Comparison of ENCODE assay signal across 8 cellular contexts in the genomic region with DNA sequence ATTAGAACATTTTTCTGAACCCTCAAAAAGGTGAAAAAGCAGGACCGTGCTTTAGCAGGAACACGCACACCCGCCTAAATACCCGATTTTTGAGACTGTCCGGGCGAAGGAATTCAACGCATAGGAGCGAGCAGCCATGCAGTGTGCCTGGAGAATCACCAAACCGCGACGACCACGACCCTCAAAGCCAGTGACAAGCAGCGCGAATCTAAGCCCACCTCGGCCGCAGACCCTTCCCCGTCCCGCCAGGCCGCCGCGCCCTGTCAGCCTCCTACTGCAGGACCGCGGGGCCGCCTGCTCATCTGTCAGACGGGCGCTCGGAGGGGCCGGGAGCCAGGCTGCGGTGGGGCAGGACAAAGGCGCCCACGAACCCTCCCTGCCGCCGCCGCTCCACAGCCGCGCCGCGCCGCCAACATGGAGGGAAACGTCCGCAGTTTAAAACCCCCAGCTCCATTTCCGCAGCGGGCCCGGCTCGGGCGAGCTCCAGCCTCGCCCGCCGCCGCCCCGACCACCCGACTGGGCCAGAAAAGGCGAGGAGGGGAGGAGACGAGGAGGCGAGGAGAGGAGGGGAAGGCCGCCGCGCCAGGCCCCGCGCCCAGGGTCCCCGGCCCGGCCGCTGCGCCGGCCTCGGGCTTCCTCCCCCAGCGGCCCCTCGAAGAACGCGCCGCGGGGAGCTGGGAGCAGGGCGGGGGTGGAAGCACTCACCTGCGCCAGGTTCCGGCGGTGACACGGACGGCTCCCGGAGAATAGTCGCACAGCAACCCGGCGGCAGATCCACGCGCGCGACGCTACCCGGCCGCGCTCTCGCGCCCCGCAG. TPM values are rescaled to one million over a fixed set of nuclear protein-coding genes. Genes with fewer than 3 reads are reported as not detected.
DNase-seq lines count a peak whose midpoint lies in the region; ATAC-seq and TF ChIP-seq lines count a peak whose summit lies in the region.

TSS of gene LBR (minus strand) at position 790 of the 817 bp plus-strand sequence. CDS start 3,963 bp downstream, outside the sequence.

- no peak for TF ChIP-seq RAD21 in neural cell (conservative IDR thresholded peaks at IDR 0.05)

- peak within 1 kb of the TSS; percentile 84 for H3K4me2 ChIP-seq in DND-41 (ENCODE audit: insufficient read depth, low read length)
- H3K4me2 ChIP-seq in neural cell (ENCODE audit: low read length) = peak within 1 kb of the TSS; percentile 100

- POLR2A ChIA-PET in activated CD8-positive, alpha-beta T cell treated with anti-CD3 and anti-CD28 coated beads, Interleukin-2, amount 10 ng/mL, durations not matched to agents 7 days and 5 days (lab: Charles Lee) = interaction anchor here (0.8 to 6.1 kb wide), 19 partner anchors 9 to 635 kb away, joined by 3 to 104 read pairs (median 7); partner anchors contain the start of genes H3-3A, SDE2 and SRP9

- H3F3A ChIP-seq in neural cell (ENCODE audit: insufficient read depth, low read length, poor library complexity, severe bottlenecking) = peaks cover 7% of the 10 kb centered on the region

- CTCF ChIA-PET in activated CD8-positive, alpha-beta T cell treated with anti-CD3 and anti-CD28 coated beads, Interleukin-2, amount 10 ng/mL, durations not matched to agents 7 days and 5 days (lab: Charles Lee) = interaction anchor here (0.8 to 10.6 kb wide), 6 partner anchors 16 to 350 kb away, joined by 3 to 139 read pairs (median 13); partner anchors contain the start of gene SRP9

- H3K27ac ChIP-seq in DND-41 (ENCODE audit: low read length) (peak within 1 kb of the TSS; percentile 100), neural cell (ENCODE audit: low read length) (peak within 1 kb of the TSS; percentile 92)

- peaks cover 36% of the 10 kb centered on the region for H3K36me3 Mint-ChIP-seq in activated CD8-positive, alpha-beta T cell treated with anti-CD3 and anti-CD28 coated beads, Interleukin-2, amount 10 ng/mL, durations not matched to agents 7 days and 5 days (ENCODE audit: low read depth)

- H2AFZ ChIP-seq in DND-41 (ENCODE audit: low read depth, low read length) (peak within 1 kb of the TSS; percentile 90), neural cell (ENCODE audit: low read depth, low read length) (peak within 1 kb of the TSS; percentile 89)

- peaks cover 43% of the 10 kb centered on the region for H3K4me1 ChIP-seq in DND-41 (ENCODE audit: insufficient read depth, low read length)

- no peaks in the 10 kb centered on the region for H3K27me3 ChIP-seq in DND-41 (ENCODE audit: insufficient read depth, low read length, poor library complexity)
- no peaks in the 10 kb centered on the region for H3K27me3 ChIP-seq in neural cell (ENCODE audit: insufficient read depth, low read depth, low read length)

- ATAC-seq in DND-41 (ENCODE audit: insufficient read depth, low read depth) = peak; percentile 44
- peak; percentile 10 for ATAC-seq in GM21360 (IDR thresholded peaks at IDR 0.05; ENCODE audit: unreplicated experiment)
- ATAC-seq in HG03565 (IDR thresholded peaks at IDR 0.05; ENCODE audit: unreplicated experiment) = peak; percentile 4
- peak; percentile 31 for ATAC-seq in activated CD8-positive, alpha-beta T cell treated with anti-CD3 and anti-CD28 coated beads, Interleukin-2, amount 10 ng/mL, durations not matched to agents 7 days and 5 days

- no peak for TF ChIP-seq CTCF in DND-41 (IDR thresholded peaks at IDR 0.05; ENCODE audit: borderline replicate concordance, extremely low read depth, low read length, poor library complexity, severe bottlenecking)
- no peak for TF ChIP-seq CTCF in fibroblast of the aortic adventitia (IDR thresholded peaks at IDR 0.05; ENCODE audit: insufficient read depth, low read length)
- TF ChIP-seq CTCF in neural cell (IDR thresholded peaks at IDR 0.05; ENCODE audit: poor library complexity, severe bottlenecking) = no peak

- H3K9me3 ChIP-seq in DND-41 (ENCODE audit: insufficient read depth, low read length, severe bottlenecking) (no peaks in the 10 kb centered on the region), neural cell (ENCODE audit: low read length) (no peaks in the 10 kb centered on the region)

- peak within 1 kb of the TSS; percentile 92 for H3K4me3 Mint-ChIP-seq in activated CD8-positive, alpha-beta T cell treated with anti-CD3 and anti-CD28 coated beads, Interleukin-2, amount 10 ng/mL, durations not matched to agents 7 days and 5 days

- H3K4me3 ChIP-seq in DND-41 (ENCODE audit: low read depth in 1 of 2, low read length in 2 of 2) (peak within 1 kb of the TSS; percentile 88 to 94), fibroblast of the aortic adventitia (ENCODE audit: low read depth, low read length) (peak within 1 kb of the TSS; percentile 89), neural cell (ENCODE audit: low read length) (peak within 1 kb of the TSS; percentile 95)

- TF ChIP-seq EP300 in neural cell (conservative IDR thresholded peaks at IDR 0.05; ENCODE audit: poor library complexity, severe bottlenecking) = no peak

- DNase-seq in DND-41 = peak; percentile 46
- peak; percentile 59 for DNase-seq in activated CD8-positive, alpha-beta T cell treated with anti-CD3 and anti-CD28 coated beads, Interleukin-2, amount 10 ng/mL, durations not matched to agents 7 days and 5 days
- DNase-seq in fibroblast of the aortic adventitia (ENCODE audit: low read depth) = peak; percentile 24
- no peak for DNase-seq in NCI-H345 (lab: John Stamatoyannopoulos, UW)
- no peak for DNase-seq in DMS114 treated with DMSO at 0.1 percent for 48 hours (lab: John Stamatoyannopoulos, UW; ENCODE audit: unreplicated experiment)

- peaks cover 59% of the 10 kb centered on the region for H3K79me2 ChIP-seq in DND-41 (ENCODE audit: insufficient read depth, low read length)
- peaks cover 47% of the 10 kb centered on the region for H3K79me2 ChIP-seq in neural cell (replicated peaks; ENCODE audit: insufficient read depth, low read length)

- H3K27me3 Mint-ChIP-seq in activated CD8-positive, alpha-beta T cell treated with anti-CD3 and anti-CD28 coated beads, Interleukin-2, amount 10 ng/mL, durations not matched to agents 7 days and 5 days (ENCODE audit: low read depth) = no peaks in the 10 kb centered on the region

- H4K20me1 ChIP-seq in DND-41 (ENCODE audit: insufficient read depth, low read length) (peaks cover 48% of the 10 kb centered on the region), neural cell (ENCODE audit: insufficient read depth) (peaks cover 35% of the 10 kb centered on the region)

- peaks cover 56% of the 10 kb centered on the region for H3K4me1 Mint-ChIP-seq in activated CD8-positive, alpha-beta T cell treated with anti-CD3 and anti-CD28 coated beads, Interleukin-2, amount 10 ng/mL, durations not matched to agents 7 days and 5 days (ENCODE audit: low read depth)

- H3K9me3 Mint-ChIP-seq in activated CD8-positive, alpha-beta T cell treated with anti-CD3 and anti-CD28 coated beads, Interleukin-2, amount 10 ng/mL, durations not matched to agents 7 days and 5 days (ENCODE audit: insufficient read depth) = no peaks in the 10 kb centered on the region

- peak within 1 kb of the TSS; percentile 95 for H3K27ac Mint-ChIP-seq in activated CD8-positive, alpha-beta T cell treated with anti-CD3 and anti-CD28 coated beads, Interleukin-2, amount 10 ng/mL, durations not matched to agents 7 days and 5 days

- H3K9ac ChIP-seq in DND-41 (ENCODE audit: low read depth, low read length) = peak within 1 kb of the TSS; percentile 99
- H3K9ac ChIP-seq in neural cell (ENCODE audit: low read length) = peak within 1 kb of the TSS; percentile 95

- H3K9me2 ChIP-seq in neural cell (ENCODE audit: insufficient read depth, low read length) = no peaks in the 10 kb centered on the region

- H3K36me3 ChIP-seq in DND-41 (ENCODE audit: insufficient read depth, low read length) (peaks cover 30% of the 10 kb centered on the region), neural cell (ENCODE audit: insufficient read depth, low read length) (no peaks in the 10 kb centered on the region)

TF ChIP-seq in neural cell, 6 proteins besides CTCF, POLR2A, EP300 and RAD21:
- TF ChIP-seq EZH2 (IDR thresholded peaks at IDR 0.05; ENCODE audit: borderline replicate concordance, insufficient read depth, low read length, poor library complexity, severe bottlenecking) (no peak), POLR2AphosphoS5 (IDR thresholded peaks at IDR 0.05) (peak; percentile 94), TAF1 (IDR thresholded peaks at IDR 0.05; ENCODE audit: low read depth) (no peak), MXI1 (conservative IDR thresholded peaks at IDR 0.05; ENCODE audit: poor library complexity, severe bottlenecking) (peak; percentile 59), SMC3 (conservative IDR thresholded peaks at IDR 0.05; ENCODE audit: poor library complexity) (no peak)
- TF ChIP-seq, protein P1, sequence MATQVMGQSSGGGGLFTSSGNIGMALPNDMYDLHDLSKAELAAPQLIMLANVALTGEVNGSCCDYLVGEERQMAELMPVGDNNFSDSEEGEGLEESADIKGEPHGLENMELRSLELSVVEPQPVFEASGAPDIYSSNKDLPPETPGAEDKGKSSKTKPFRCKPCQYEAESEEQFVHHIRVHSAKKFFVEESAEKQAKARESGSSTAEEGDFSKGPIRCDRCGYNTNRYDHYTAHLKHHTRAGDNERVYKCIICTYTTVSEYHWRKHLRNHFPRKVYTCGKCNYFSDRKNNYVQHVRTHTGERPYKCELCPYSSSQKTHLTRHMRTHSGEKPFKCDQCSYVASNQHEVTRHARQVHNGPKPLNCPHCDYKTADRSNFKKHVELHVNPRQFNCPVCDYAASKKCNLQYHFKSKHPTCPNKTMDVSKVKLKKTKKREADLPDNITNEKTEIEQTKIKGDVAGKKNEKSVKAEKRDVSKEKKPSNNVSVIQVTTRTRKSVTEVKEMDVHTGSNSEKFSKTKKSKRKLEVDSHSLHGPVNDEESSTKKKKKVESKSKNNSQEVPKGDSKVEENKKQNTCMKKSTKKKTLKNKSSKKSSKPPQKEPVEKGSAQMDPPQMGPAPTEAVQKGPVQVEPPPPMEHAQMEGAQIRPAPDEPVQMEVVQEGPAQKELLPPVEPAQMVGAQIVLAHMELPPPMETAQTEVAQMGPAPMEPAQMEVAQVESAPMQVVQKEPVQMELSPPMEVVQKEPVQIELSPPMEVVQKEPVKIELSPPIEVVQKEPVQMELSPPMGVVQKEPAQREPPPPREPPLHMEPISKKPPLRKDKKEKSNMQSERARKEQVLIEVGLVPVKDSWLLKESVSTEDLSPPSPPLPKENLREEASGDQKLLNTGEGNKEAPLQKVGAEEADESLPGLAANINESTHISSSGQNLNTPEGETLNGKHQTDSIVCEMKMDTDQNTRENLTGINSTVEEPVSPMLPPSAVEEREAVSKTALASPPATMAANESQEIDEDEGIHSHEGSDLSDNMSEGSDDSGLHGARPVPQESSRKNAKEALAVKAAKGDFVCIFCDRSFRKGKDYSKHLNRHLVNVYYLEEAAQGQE (IDR thresholded peaks at IDR 0.05; ENCODE audit: borderline replicate concordance) = no peak

RNA-seq across cellular contexts. Expression of gene LBR, which starts in this region (rescaled TPM):
- total RNA-seq in activated CD8-positive, alpha-beta T cell treated with anti-CD3 and anti-CD28 coated beads, Interleukin-2, amount 10 ng/mL, durations not matched to agents 7 days and 5 days = 100 to 1,000 TPM; 226 to 234 TPM
- 18.9 and 32.1 TPM in 2 replicates for total RNA-seq in fibroblast of the aortic adventitia (ENCODE audit: low replicate concordance)
- polyA plus RNA-seq in neural cell = 143 and 156 TPM in 2 replicates
- 163 and 173 TPM in 2 replicates for polyA minus RNA-seq in neural cell

Comparison
In these comparisons a context has a peak if more than half of its experiments do, and no peak if none do; other contexts are left out.
1. DNase-seq: peak in DND-41 (single experiment), activated CD8-positive, alpha-beta T cell treated with anti-CD3 and anti-CD28 coated beads, Interleukin-2, amount 10 ng/mL, durations not matched to agents 7 days and 5 days (single experiment) and fibroblast of the aortic adventitia (single experiment); none in NCI-H345 (single experiment) and DMS114 treated with DMSO at 0.1 percent for 48 hours (single experiment).
2. Peak in every context shown above with its lines, with median percentiles within 50 percentile points of each other: ATAC-seq and H3K4me3 ChIP-seq.